Comparison of ENCODE assay signal across 11 cellular contexts in genomic region chr1:230186874-230187273, GRCh38.
DNase-seq lines count a peak whose midpoint lies in the region; ATAC-seq and TF ChIP-seq lines count a peak whose summit lies in the region.
"Had no signal": no experiment of that assay in that cellular context is flagged by ENCODE, and none has a peak within 500 bp of the region (broad histone marks: within the 10 kb centered on the region; RNA-seq: fewer than 3 reads in every experiment).

No MANE protein-coding gene starts in this region.

- peaks cover 0 to 86% (median 5%) of the 10 kb centered on the region in 11 experiments; a peak in 13 of 22 replicates for H3K36me3 ChIP-seq in BLaER1 treated with 17β-estradiol and CSF1 and Interleukin-3, amounts not matched to agents 10 nM and 100 nM
- peaks cover 18% of the 10 kb centered on the region for H3K36me3 ChIP-seq in MG63

- no peak overlapping the region for H3K27ac ChIP-seq in BLaER1 treated with 17β-estradiol and CSF1 and Interleukin-3, amounts not matched to agents 10 nM and 100 nM

- intact Hi-C loops in left colon (cut with DNase I, micrococcal nuclease): no loop called here

- H3K9me3 Mint-ChIP-seq in HFFc6 (no peaks in the 10 kb centered on the region), WTC11 (peaks cover 15% of the 10 kb centered on the region)

- DNase-seq in HFFc6 (no peak), WTC11 (ENCODE audit: low spot score) (no peak), left colon (no peak), MG63 (no peak), ureter (ENCODE audit: low spot score) (no peak), NOMO-1 (lab: John Stamatoyannopoulos, UW; ENCODE audit: unreplicated experiment in 2 of 2) (no peak)
- DNase-seq: NCI-H1092 treated with DMSO at 0.1 percent for 48 hours, NCI-H82, nephron progenitor cell had no signal

- no peak overlapping the region for H3K9ac ChIP-seq in BLaER1 treated with 17β-estradiol and CSF1 and Interleukin-3, amounts not matched to agents 10 nM and 100 nM

- CTCF ChIA-PET in WTC11 (lab: Charles Lee): no interaction called here

- H3K9me3 ChIP-seq in BLaER1 treated with 17β-estradiol and CSF1 and Interleukin-3, amounts not matched to agents 10 nM and 100 nM (replicated peaks in 1 of 11): no peaks in the 10 kb centered on the region
- H3K9me3 ChIP-seq in MG63: no peaks in the 10 kb centered on the region

- H3K27me3 Mint-ChIP-seq in HFFc6 (ENCODE audit: insufficient read depth): peaks cover 2% of the 10 kb centered on the region
- H3K27me3 Mint-ChIP-seq in WTC11 (ENCODE audit: low read depth): no peaks in the 10 kb centered on the region

- H3K4me1 Mint-ChIP-seq in HFFc6 (ENCODE audit: low read depth) (peaks cover 43% of the 10 kb centered on the region), WTC11 (peaks cover 43% of the 10 kb centered on the region)

- no peak overlapping the region for H3K4me3 ChIP-seq in BLaER1 treated with 17β-estradiol and CSF1 and Interleukin-3, amounts not matched to agents 10 nM and 100 nM
- H3K4me3 ChIP-seq in MG63: no peak overlapping the region

- H3K4me3 Mint-ChIP-seq in HFFc6 (no peak overlapping the region), WTC11 (no peak overlapping the region)
- H3K4me3 Mint-ChIP-seq: nephron progenitor cell had no signal

- peak overlapping the region; percentile 68 to 92 (median 80) for H3K4me2 ChIP-seq in BLaER1 treated with 17β-estradiol and CSF1 and Interleukin-3, amounts not matched to agents 10 nM and 100 nM

- peaks cover 0 to 100% (median 91%) of the 10 kb centered on the region in 11 experiments; a peak in 19 of 22 replicates for H4K20me1 ChIP-seq in BLaER1 treated with 17β-estradiol and CSF1 and Interleukin-3, amounts not matched to agents 10 nM and 100 nM

- H3K27me3 ChIP-seq in BLaER1 treated with 17β-estradiol and CSF1 and Interleukin-3, amounts not matched to agents 10 nM and 100 nM: no peaks in the 10 kb centered on the region
- no peaks in the 10 kb centered on the region for H3K27me3 ChIP-seq in MG63

- H3K4me1 ChIP-seq in BLaER1 treated with 17β-estradiol and CSF1 and Interleukin-3, amounts not matched to agents 10 nM and 100 nM: peaks cover 45 to 98% (median 63%) of the 10 kb centered on the region in 10 experiments

- POLR2A ChIA-PET in WTC11 (lab: Charles Lee): no interaction called here

- H3K27ac Mint-ChIP-seq in HFFc6: peak overlapping the region; percentile 2; the same call in 1 of the 2 replicates
- peak overlapping the region; percentile 16; the same call in 1 of the 2 replicates for H3K27ac Mint-ChIP-seq in WTC11
- H3K27ac Mint-ChIP-seq: nephron progenitor cell had no signal

- H3K36me3 Mint-ChIP-seq in HFFc6 (ENCODE audit: low read depth) (peaks cover 6% of the 10 kb centered on the region), WTC11 (peaks cover 25% of the 10 kb centered on the region)

- no peak for TF ChIP-seq CTCF in HFFc6 (IDR thresholded peaks at IDR 0.05)
- TF ChIP-seq CTCF in WTC11 (IDR thresholded peaks at IDR 0.05): no peak

- ATAC-seq in WTC11: no peak
- ATAC-seq in left colon: peak; percentile 13
- ATAC-seq in GM21723 (IDR thresholded peaks at IDR 0.05; ENCODE audit: unreplicated experiment): no peak

TF ChIP-seq in WTC11, 78 proteins besides CTCF, POLR2A, EP300 and RAD21:
- TF ChIP-seq TP53 (CRISPR knock-in tag; IDR thresholded peaks at IDR 0.05): no peak
- TF ChIP-seq, protein P1, sequence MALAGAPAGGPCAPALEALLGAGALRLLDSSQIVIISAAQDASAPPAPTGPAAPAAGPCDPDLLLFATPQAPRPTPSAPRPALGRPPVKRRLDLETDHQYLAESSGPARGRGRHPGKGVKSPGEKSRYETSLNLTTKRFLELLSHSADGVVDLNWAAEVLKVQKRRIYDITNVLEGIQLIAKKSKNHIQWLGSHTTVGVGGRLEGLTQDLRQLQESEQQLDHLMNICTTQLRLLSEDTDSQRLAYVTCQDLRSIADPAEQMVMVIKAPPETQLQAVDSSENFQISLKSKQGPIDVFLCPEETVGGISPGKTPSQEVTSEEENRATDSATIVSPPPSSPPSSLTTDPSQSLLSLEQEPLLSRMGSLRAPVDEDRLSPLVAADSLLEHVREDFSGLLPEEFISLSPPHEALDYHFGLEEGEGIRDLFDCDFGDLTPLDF (CRISPR knock-in tag; IDR thresholded peaks at IDR 0.05): no peak
- no peak for TF ChIP-seq AFF4 (CRISPR knock-in tag; IDR thresholded peaks at IDR 0.05; ENCODE audit: borderline replicate concordance)
- TF ChIP-seq TEAD1 (CRISPR knock-in tag; IDR thresholded peaks at IDR 0.05): no peak
- no peak for TF ChIP-seq ZSCAN18 (CRISPR knock-in tag; IDR thresholded peaks at IDR 0.05)
- TF ChIP-seq AR (CRISPR knock-in tag; IDR thresholded peaks at IDR 0.05): no peak
